In genomic region chr2:197713271-197713670, GRCh38 we compare ENCODE assay signal across 19 cellular contexts. TPM values are rescaled to one million over a fixed set of nuclear protein-coding genes. Genes with fewer than 3 reads are reported as not detected.
DNase-seq lines count a peak whose midpoint lies in the region; ATAC-seq, FAIRE-seq and TF ChIP-seq lines count a peak whose summit lies in the region.
"Had no signal": no experiment of that assay in that cellular context is flagged by ENCODE, and none has a peak within 500 bp of the region (broad histone marks: within the 10 kb centered on the region; RNA-seq: fewer than 3 reads in every experiment).

No MANE protein-coding gene starts in this region.

- no peak for TF ChIP-seq RAD21 in HepG2 (CRISPR knock-in tag; IDR thresholded peaks at IDR 0.05)

- no peak overlapping the region for H3K9ac ChIP-seq in HepG2 (ENCODE audit: insufficient read depth, low read depth, low read length)
- no peak overlapping the region for H3K9ac ChIP-seq in Karpas-422 (ENCODE audit: low read length)

- peak in 1 of 2 experiments; percentile 14; a peak in 1 of 4 replicates for TF ChIP-seq EP300 in HepG2 (IDR thresholded peaks at IDR 0.05; ENCODE audit: low read depth in 2 of 2, low read length in 2 of 2)
- no peak for TF ChIP-seq EP300 in HepG2 (CRISPR knock-in tag; IDR thresholded peaks at IDR 0.05; ENCODE audit: borderline replicate concordance)

- H3K4me3 ChIP-seq in HepG2 (replicated peaks in 1 of 3; ENCODE audit: insufficient read depth in 1 of 3, low read depth in 2 of 3, low read length in 3 of 3) (no peak overlapping the region), right lobe of liver (no peak overlapping the region), Karpas-422 (ENCODE audit: low read length) (no peak overlapping the region)
- H3K4me3 ChIP-seq: A549, GM23338 had no signal

- H3K4me1 Mint-ChIP-seq in activated T-helper 17 cell treated with anti-CD3 and anti-CD28 coated beads, Interleukin-2, amount 50 U/mL, for 72 hours = peaks cover 27% of the 10 kb centered on the region

- H3K36me3 ChIP-seq in HepG2 (replicated peaks in 1 of 2; ENCODE audit: control insufficient read depth in 1 of 2, insufficient read depth in 2 of 2, low read length in 2 of 2) (peaks cover 0 to 7% of the 10 kb centered on the region in 2 experiments; a peak in 2 of 5 replicates), right lobe of liver (no peaks in the 10 kb centered on the region), Karpas-422 (ENCODE audit: insufficient read depth, low read length) (peaks cover 41% of the 10 kb centered on the region)

- TF ChIP-seq CTCF in HepG2 (CRISPR knock-in tag; IDR thresholded peaks at IDR 0.05) (no peak), right lobe of liver (IDR thresholded peaks at IDR 0.05) (no peak)

- peaks cover 59% of the 10 kb centered on the region for H3K36me3 Mint-ChIP-seq in activated T-helper 17 cell treated with anti-CD3 and anti-CD28 coated beads, Interleukin-2, amount 50 U/mL, for 72 hours (ENCODE audit: low read depth)

- H3K4me2 ChIP-seq in HepG2 (ENCODE audit: low read depth, low read length) (no peak overlapping the region), Karpas-422 (ENCODE audit: low read depth, low read length, poor library complexity, severe bottlenecking) (no peak overlapping the region)
- H3K4me2 ChIP-seq: A549, GM23338 had no signal

- CTCF ChIA-PET in HepG2 (lab: Yijun Ruan, JAX; ENCODE audit: low intra/inter-chr PET ratio, low total read pairs) = no interaction called here

- BruUV-seq in HepG2 (replicated peaks; lab: Mats Ljungman, UMichigan) = no TSS peak

- TF ChIP-seq POLR2A in HepG2 (IDR thresholded peaks at IDR 0.05; ENCODE audit: insufficient read depth in 1 of 2, low read depth in 2 of 2, low read length in 2 of 2) (no peak), right lobe of liver (IDR thresholded peaks at IDR 0.05) (no peak)

- ATAC-seq in HepG2 = peak; percentile 92
- ATAC-seq in right lobe of liver = no peak
- no peak for ATAC-seq in activated T-helper 17 cell treated with anti-CD3 and anti-CD28 coated beads, Interleukin-2, amount 50 U/mL, for 72 hours (replicated peaks)
- ATAC-seq in GM21526 (IDR thresholded peaks at IDR 0.05; ENCODE audit: low FRiP score, unreplicated experiment) = no peak
- no peak for ATAC-seq in HG03095 (IDR thresholded peaks at IDR 0.05; ENCODE audit: unreplicated experiment)
- ATAC-seq: A549, GM23338 had no signal

- peaks cover 13% of the 10 kb centered on the region for H3K79me2 ChIP-seq in HepG2 (ENCODE audit: insufficient read depth, low read length)
- peaks cover 65% of the 10 kb centered on the region for H3K79me2 ChIP-seq in Karpas-422 (ENCODE audit: low read length)

- peak overlapping the region; percentile 6 for H3K27ac Mint-ChIP-seq in activated T-helper 17 cell treated with anti-CD3 and anti-CD28 coated beads, Interleukin-2, amount 50 U/mL, for 72 hours
- H3K27ac Mint-ChIP-seq: CD4-positive, alpha-beta memory T cell; GM23338; H9 had no signal

- H3K9me3 Mint-ChIP-seq in activated T-helper 17 cell treated with anti-CD3 and anti-CD28 coated beads, Interleukin-2, amount 50 U/mL, for 72 hours = no peaks in the 10 kb centered on the region
- H3K9me3 Mint-ChIP-seq: CD4-positive, alpha-beta memory T cell; GM23338; H9 had no signal

- intact Hi-C loops in HepG2 (cut with micrococcal nuclease; ENCODE audit: unreplicated experiment) (no loop called here), right lobe of liver (cut with DNase I) (no loop called here)

- H4K20me1 ChIP-seq in HepG2 (ENCODE audit: insufficient read depth, low read length) (no peaks in the 10 kb centered on the region; the same call in 1 of the 2 replicates), Karpas-422 (ENCODE audit: insufficient read depth, low read depth, low read length) (peaks cover 24% of the 10 kb centered on the region)

- H3K9me2 ChIP-seq in Karpas-422 (replicated peaks; ENCODE audit: insufficient read depth, low read length) = no peaks in the 10 kb centered on the region

- WGBS in HepG2 (ENCODE audit: low lambda C conversion rate) = 85% methylated on average over 3 of the region's 3 CpGs
- whole genome bisulfite sequencing in right lobe of liver (ENCODE audit: insufficient coverage, low coverage, low lambda C conversion rate, missing lambda C conversion rate) = 90% methylated on average over 3 of the region's 3 CpGs

- no peak overlapping the region for H3K27ac ChIP-seq in HepG2 (ENCODE audit: extremely low read length, insufficient read depth, low read length)
- H3K27ac ChIP-seq in right lobe of liver = no peak overlapping the region
- no peak overlapping the region for H3K27ac ChIP-seq in Karpas-422 (ENCODE audit: low read length)
- H3K27ac ChIP-seq: A549, C4-2B had no signal

- POLR2A ChIA-PET in HepG2 (lab: Yijun Ruan, JAX) = interaction anchor here (1.1 kb wide), 1 partner anchor 213 kb away, joined by 3 read pairs; the partner anchor contains the start of genes HSPD1 and HSPE1

- FAIRE-seq in HepG2 (lab: Jason Lieb, UNC) = no peak
- FAIRE-seq: A549, D721Med, GM12892, HTR-8/SVneo had no signal

- DNase-seq in HepG2 (ENCODE audit: low spot score) (peak; percentile 39), right lobe of liver (no peak), Karpas-422 (peak; percentile 36)
- no peak for DNase-seq in activated CD8-positive, alpha-beta memory T cell treated with anti-CD3 and anti-CD28 coated beads, Interleukin-2, amount 50 U/mL, for 48 hours
- DNase-seq: BE2C; CD4-positive, alpha-beta memory T cell; DMS153; DMS79 treated with DMSO at 0.1 percent for 48 hours; EL; H9 had no signal

- in situ Hi-C loops in HepG2 (cut with HindIII; ENCODE audit: extremely low pct_ligation_motif_present, low pct_unique_long_range_greater_than_20kb) = no loop called here

- H2AFZ ChIP-seq in HepG2 (ENCODE audit: low read length) = no peak overlapping the region
- no peak overlapping the region for H2AFZ ChIP-seq in Karpas-422 (ENCODE audit: low read length)
- H2AFZ ChIP-seq: GM23338 had no signal

- no peaks in the 10 kb centered on the region for H3K27me3 ChIP-seq in HepG2 (ENCODE audit: control insufficient read depth in 1 of 2, insufficient read depth in 2 of 2, low read length in 2 of 2)
- H3K27me3 ChIP-seq in right lobe of liver = no peaks in the 10 kb centered on the region
- H3K27me3 ChIP-seq in Karpas-422 (ENCODE audit: low read length) = no peaks in the 10 kb centered on the region
- H3K27me3 ChIP-seq: BE2C had no signal

- H3K9me3 ChIP-seq in HepG2 (ENCODE audit: low read length) (no peaks in the 10 kb centered on the region), right lobe of liver (no peaks in the 10 kb centered on the region), Karpas-422 (ENCODE audit: low read length) (no peaks in the 10 kb centered on the region)
- H3K9me3 ChIP-seq: A549, BE2C had no signal

- no peak overlapping the region for H3K4me3 Mint-ChIP-seq in activated T-helper 17 cell treated with anti-CD3 and anti-CD28 coated beads, Interleukin-2, amount 50 U/mL, for 72 hours
- H3K4me3 Mint-ChIP-seq: CD4-positive, alpha-beta memory T cell; GM23338; H9 had no signal

- H3K4me1 ChIP-seq in HepG2 (ENCODE audit: insufficient read depth, low read length) (peaks cover 19% of the 10 kb centered on the region), right lobe of liver (peaks cover 0 to 6% (median 2%) of the 10 kb centered on the region in 4 donors), Karpas-422 (ENCODE audit: low read length) (peaks cover 25% of the 10 kb centered on the region)
- H3K4me1 ChIP-seq: BE2C had no signal

- no peaks in the 10 kb centered on the region for H3K27me3 Mint-ChIP-seq in activated T-helper 17 cell treated with anti-CD3 and anti-CD28 coated beads, Interleukin-2, amount 50 U/mL, for 72 hours
- H3K27me3 Mint-ChIP-seq: CD4-positive, alpha-beta memory T cell had no signal

RNA-seq across cellular contexts. Expression of gene MARS2, which starts 8.1 kb away (rescaled TPM):
- total RNA-seq in HepG2 (2016; rRNA removed; fragmentation: Illumina TruSeq; extraction: Trizol) (16.2 and 19.5 TPM in 2 replicates), right lobe of liver (10 to 100 TPM in 2 of 6 experiments, 1 to 10 TPM in 4; 5.1 to 15.1 (median 6.6) TPM)
- total RNA-seq in HepG2 (2016; cell fraction: cytosol; rRNA removed; fragmentation: Illumina TruSeq; extraction: Trizol; ENCODE audit: low read depth) = 1.6 TPM in 2 replicates
- 16.1 and 18.2 TPM in 2 replicates for total RNA-seq in HepG2 (2016; cell fraction: insoluble cytoplasmic fraction; rRNA removed; fragmentation: Illumina TruSeq; extraction: Trizol)
- 5.7 and 6.3 TPM in 2 replicates for total RNA-seq in HepG2 (2016; cell fraction: membrane; rRNA removed; fragmentation: Illumina TruSeq; extraction: Trizol)
- total RNA-seq in HepG2 (2016; cell fraction: nucleus; rRNA removed; fragmentation: Illumina TruSeq; extraction: Trizol) = 13.7 and 13.8 TPM in 2 replicates
- polyA plus RNA-seq in HepG2 (2011; rRNA removed) = 6.9 and 7.7 TPM in 2 replicates
- 4.5 and 5.9 TPM in 2 replicates for polyA plus RNA-seq in HepG2 (2011; cell fraction: cytosol; rRNA removed)
- 9.2 and 10.2 TPM in 2 replicates for polyA plus RNA-seq in HepG2 (2011; cell fraction: nucleus; rRNA removed)
- 8.2 and 9.2 TPM in 2 replicates for polyA plus RNA-seq in HepG2 (2012)
- polyA plus RNA-seq in HepG2 (2016; cell fraction: cytosol; fragmentation: Illumina TruSeq; extraction: Trizol; ENCODE audit: low read depth) = 0.59 and 0.63 TPM in 2 replicates
- polyA plus RNA-seq in HepG2 (2016; cell fraction: insoluble cytoplasmic fraction; fragmentation: Illumina TruSeq; extraction: Trizol; ENCODE audit: low read depth) = 18.9 and 19.6 TPM in 2 replicates
- 3.1 and 3.7 TPM in 2 replicates for polyA plus RNA-seq in HepG2 (2016; cell fraction: membrane; fragmentation: Illumina TruSeq; extraction: Trizol; ENCODE audit: low read depth)
- polyA plus RNA-seq in HepG2 (2016; cell fraction: nucleus; fragmentation: Illumina TruSeq; extraction: Trizol; ENCODE audit: insufficient read depth, low read depth) = 12.7 and 14.0 TPM in 2 replicates
- 21.5 and 21.9 TPM in 2 replicates for polyA minus RNA-seq in HepG2 (2011; rRNA and poly(A)+ RNA removed; ENCODE audit: low replicate concordance)
- 8.2 and 10.2 TPM in 2 replicates for polyA minus RNA-seq in HepG2 (2011; cell fraction: cytosol; rRNA and poly(A)+ RNA removed)
- polyA minus RNA-seq in HepG2 (2011; cell fraction: nucleus; rRNA and poly(A)+ RNA removed) = 27.7 and 32.0 TPM in 2 replicates
- 22.6 and 36.4 TPM in 2 replicates for total RNA-seq in Karpas-422 (2014; rRNA removed; shearing (Covaris generic); ENCODE audit: low replicate concordance)
- total RNA-seq in activated T-helper 17 cell treated with anti-CD3 and anti-CD28 coated beads, Interleukin-2, amount 50 U/mL, for 72 hours = 10 to 100 TPM in 1 of 2 donors, 1 to 10 TPM in 1; 9.4 to 20.6 TPM

RNA-seq across cellular contexts. Expression of gene RFTN2, which starts 37.9 kb away (rescaled TPM):
- total RNA-seq in HepG2 (2016; rRNA removed; fragmentation: Illumina TruSeq; extraction: Trizol) (not detected in 2 replicates), right lobe of liver (1 to 10 TPM in 4 of 6 experiments, under 1 TPM in 2; 0.58 to 1.9 (median 1.0) TPM)
- not detected in 2 replicates for total RNA-seq in HepG2 (2016; cell fraction: cytosol; rRNA removed; fragmentation: Illumina TruSeq; extraction: Trizol; ENCODE audit: low read depth)
- not detected in 2 replicates for total RNA-seq in HepG2 (2016; cell fraction: insoluble cytoplasmic fraction; rRNA removed; fragmentation: Illumina TruSeq; extraction: Trizol)
- not detected in 2 replicates for total RNA-seq in HepG2 (2016; cell fraction: membrane; rRNA removed; fragmentation: Illumina TruSeq; extraction: Trizol)
- not detected in 2 replicates for total RNA-seq in HepG2 (2016; cell fraction: nucleus; rRNA removed; fragmentation: Illumina TruSeq; extraction: Trizol)
- not detected in 2 replicates for polyA plus RNA-seq in HepG2 (2011; rRNA removed)
- not detected in 2 replicates for polyA plus RNA-seq in HepG2 (2011; cell fraction: cytosol; rRNA removed)
- polyA plus RNA-seq in HepG2 (2011; cell fraction: nucleus; rRNA removed) = not detected in 2 replicates
- 0.05 and 0.08 TPM in 2 replicates for polyA plus RNA-seq in HepG2 (2012)
- polyA plus RNA-seq in HepG2 (2016; cell fraction: cytosol; fragmentation: Illumina TruSeq; extraction: Trizol; ENCODE audit: low read depth) = not detected in 2 replicates
- not detected in 2 replicates for polyA plus RNA-seq in HepG2 (2016; cell fraction: insoluble cytoplasmic fraction; fragmentation: Illumina TruSeq; extraction: Trizol; ENCODE audit: low read depth)
- not detected in 2 replicates for polyA plus RNA-seq in HepG2 (2016; cell fraction: membrane; fragmentation: Illumina TruSeq; extraction: Trizol; ENCODE audit: low read depth)
- not detected in 2 replicates for polyA plus RNA-seq in HepG2 (2016; cell fraction: nucleus; fragmentation: Illumina TruSeq; extraction: Trizol; ENCODE audit: insufficient read depth, low read depth)
- not detected in 2 replicates for polyA minus RNA-seq in HepG2 (2011; rRNA and poly(A)+ RNA removed; ENCODE audit: low replicate concordance)
- polyA minus RNA-seq in HepG2 (2011; cell fraction: cytosol; rRNA and poly(A)+ RNA removed) = not detected in 2 replicates
- polyA minus RNA-seq in HepG2 (2011; cell fraction: nucleus; rRNA and poly(A)+ RNA removed) = not detected in 2 replicates
- total RNA-seq in Karpas-422 (2014; rRNA removed; shearing (Covaris generic); ENCODE audit: low replicate concordance) = not detected in 2 replicates
- under 1 TPM; 0.17 to 0.29 TPM for total RNA-seq in activated T-helper 17 cell treated with anti-CD3 and anti-CD28 coated beads, Interleukin-2, amount 50 U/mL, for 72 hours
- total RNA-seq: CD4-positive, alpha-beta memory T cell had no signal

Comparison
In these comparisons a context has a peak if more than half of its experiments do, and no peak if none do; other contexts are left out.
1. DNase-seq: peak in HepG2 (single experiment) and Karpas-422 (single experiment); none in right lobe of liver (0 of 3) and activated CD8-positive, alpha-beta memory T cell treated with anti-CD3 and anti-CD28 coated beads, Interleukin-2, amount 50 U/mL, for 48 hours (single experiment).